Comparison of ENCODE assay signal across 9 cellular contexts in genomic region chr16:17529982-17530760, GRCh38. TPM values are rescaled to one million over a fixed set of nuclear protein-coding genes. Genes with fewer than 3 reads are reported as not detected.
A peak's percentile ranks its signal among the peaks of the same experiment; 100 is the strongest.
DNase-seq lines count a peak whose midpoint lies in the region; ATAC-seq and TF ChIP-seq lines count a peak whose summit lies in the region.
"Had no signal": no experiment of that assay in that cellular context is flagged by ENCODE, and none has a peak within 500 bp of the region (broad histone marks: within the 10 kb centered on the region; RNA-seq: fewer than 3 reads in every experiment).

No MANE protein-coding gene starts in this region.

- H3K4me3 ChIP-seq in sigmoid colon = no peak overlapping the region

- POLR2A ChIA-PET in activated CD8-positive, alpha-beta T cell treated with anti-CD3 and anti-CD28 coated beads for 36 hours (lab: Charles Lee) = interaction anchor here (0.5 kb wide), 1 partner anchor 33 kb away, joined by 3 read pairs; no protein-coding TSS in a partner anchor

- peaks cover 11% of the 10 kb centered on the region for H3K4me1 Mint-ChIP-seq in activated CD8-positive, alpha-beta T cell treated with anti-CD3 and anti-CD28 coated beads for 36 hours (ENCODE audit: low read depth)
- no peaks in the 10 kb centered on the region for H3K4me1 Mint-ChIP-seq in osteocyte (ENCODE audit: unreplicated experiment)
- H3K4me1 Mint-ChIP-seq: nephron had no signal

- no peaks in the 10 kb centered on the region for H3K9me3 ChIP-seq in sigmoid colon

- H3K27ac Mint-ChIP-seq in activated CD8-positive, alpha-beta T cell treated with anti-CD3 and anti-CD28 coated beads for 36 hours = peak overlapping the region; percentile 73
- no peak overlapping the region for H3K27ac Mint-ChIP-seq in osteocyte (ENCODE audit: unreplicated experiment)
- H3K27ac Mint-ChIP-seq: nephron had no signal

- peak overlapping the region; percentile 64 for H3K4me3 Mint-ChIP-seq in activated CD8-positive, alpha-beta T cell treated with anti-CD3 and anti-CD28 coated beads for 36 hours
- H3K4me3 Mint-ChIP-seq in osteocyte (ENCODE audit: unreplicated experiment) = no peak overlapping the region
- H3K4me3 Mint-ChIP-seq: nephron had no signal

- H3K36me3 Mint-ChIP-seq in activated CD8-positive, alpha-beta T cell treated with anti-CD3 and anti-CD28 coated beads for 36 hours (ENCODE audit: low read depth) = no peaks in the 10 kb centered on the region
- H3K36me3 Mint-ChIP-seq in osteocyte (ENCODE audit: unreplicated experiment) = no peaks in the 10 kb centered on the region

- WGBS in sigmoid colon, 2 donors = 62 to 66% methylated on average over 6 of the region's 6 CpGs

- intact Hi-C loops in activated CD8-positive, alpha-beta T cell treated with anti-CD3 and anti-CD28 coated beads for 36 hours (cut with micrococcal nuclease) = no loop called here
- intact Hi-C loops in sigmoid colon (cut with DNase I) = no loop called here

- H3K36me3 ChIP-seq in sigmoid colon = no peaks in the 10 kb centered on the region

- TF ChIP-seq EP300 in sigmoid colon (IDR thresholded peaks at IDR 0.05) = no peak

- H3K4me1 ChIP-seq in sigmoid colon = no peaks in the 10 kb centered on the region

- no peak for TF ChIP-seq CTCF in activated CD8-positive, alpha-beta T cell treated with anti-CD3 and anti-CD28 coated beads for 36 hours (IDR thresholded peaks at IDR 0.05)
- TF ChIP-seq CTCF in sigmoid colon (IDR thresholded peaks at IDR 0.05) (no peak), osteocyte (IDR thresholded peaks at IDR 0.05) (no peak)

- peak; percentile 40 for DNase-seq in activated CD8-positive, alpha-beta T cell treated with anti-CD3 and anti-CD28 coated beads for 36 hours
- DNase-seq in stimulated activated CD4-positive, alpha-beta T cell treated with anti-CD3 and anti-CD28 coated beads, Interleukin-2, amount 100 ng/mL, for 4 hours (ENCODE audit: low read depth) = peak; percentile 6
- DNase-seq in mesenteric fat pad (ENCODE audit: low spot score) = no peak
- no peak for DNase-seq in sigmoid colon
- DNase-seq in osteocyte (ENCODE audit: extremely low spot score, unreplicated experiment) = no peak
- no peak for DNase-seq in KBM-7

- H3K9me3 Mint-ChIP-seq in activated CD8-positive, alpha-beta T cell treated with anti-CD3 and anti-CD28 coated beads for 36 hours = peaks cover 3% of the 10 kb centered on the region
- H3K9me3 Mint-ChIP-seq in osteocyte (ENCODE audit: unreplicated experiment) = peaks cover 12% of the 10 kb centered on the region

- H3K27ac ChIP-seq in sigmoid colon = no peak overlapping the region

- no peaks in the 10 kb centered on the region for H3K27me3 Mint-ChIP-seq in activated CD8-positive, alpha-beta T cell treated with anti-CD3 and anti-CD28 coated beads for 36 hours
- no peaks in the 10 kb centered on the region for H3K27me3 Mint-ChIP-seq in osteocyte (ENCODE audit: unreplicated experiment)

- TF ChIP-seq POLR2A in sigmoid colon (IDR thresholded peaks at IDR 0.05) = no peak

- CTCF ChIA-PET in activated CD8-positive, alpha-beta T cell treated with anti-CD3 and anti-CD28 coated beads for 36 hours (lab: Charles Lee) = no interaction called here

- in situ Hi-C loops in KBM-7 (cut with MboI; ENCODE audit: low pct_unique_long_range_greater_than_20kb, low sequenced_read_pairs) = loop anchor here (25.0 kb wide), 1 partner anchor 93 kb away; no protein-coding TSS in a partner anchor

- no peaks in the 10 kb centered on the region for H3K27me3 ChIP-seq in sigmoid colon

- ATAC-seq in GM19324 (IDR thresholded peaks at IDR 0.05; ENCODE audit: low FRiP score, unreplicated experiment) = peak; percentile 80
- peak; percentile 53 for ATAC-seq in HG03039 (IDR thresholded peaks at IDR 0.05; ENCODE audit: unreplicated experiment)
- peak; percentile 94 for ATAC-seq in activated CD8-positive, alpha-beta T cell treated with anti-CD3 and anti-CD28 coated beads for 36 hours

RNA-seq across cellular contexts. Expression of gene XYLT1, which starts 59.4 kb away (rescaled TPM):
- 1 to 10 TPM; 7.3 to 8.9 TPM for total RNA-seq in activated CD8-positive, alpha-beta T cell treated with anti-CD3 and anti-CD28 coated beads for 36 hours
- total RNA-seq in mesenteric fat pad (59.1 TPM), sigmoid colon (10 to 100 TPM; 23.0 to 33.2 (median 30.0) TPM), osteocyte (9.0 and 11.1 TPM in 2 replicates)
- polyA plus RNA-seq in sigmoid colon = 1 to 10 TPM in 2 of 3 donors, under 1 TPM in 1; 0.60 to 9.7 (median 2.1) TPM

Comparison
In these comparisons a context has a peak if more than half of its experiments do, and no peak if none do; other contexts are left out.
1. DNase-seq: peak in activated CD8-positive, alpha-beta T cell treated with anti-CD3 and anti-CD28 coated beads for 36 hours (single experiment) and stimulated activated CD4-positive, alpha-beta T cell treated with anti-CD3 and anti-CD28 coated beads, Interleukin-2, amount 100 ng/mL, for 4 hours (single experiment); none in mesenteric fat pad (single experiment), sigmoid colon (single experiment), osteocyte (single experiment) and KBM-7 (single experiment).
2. Peak in every context shown above with its lines, with median percentiles within 50 percentile points of each other: ATAC-seq.